Comparison of ENCODE assay signal across 22 cellular contexts in the genomic region with DNA sequence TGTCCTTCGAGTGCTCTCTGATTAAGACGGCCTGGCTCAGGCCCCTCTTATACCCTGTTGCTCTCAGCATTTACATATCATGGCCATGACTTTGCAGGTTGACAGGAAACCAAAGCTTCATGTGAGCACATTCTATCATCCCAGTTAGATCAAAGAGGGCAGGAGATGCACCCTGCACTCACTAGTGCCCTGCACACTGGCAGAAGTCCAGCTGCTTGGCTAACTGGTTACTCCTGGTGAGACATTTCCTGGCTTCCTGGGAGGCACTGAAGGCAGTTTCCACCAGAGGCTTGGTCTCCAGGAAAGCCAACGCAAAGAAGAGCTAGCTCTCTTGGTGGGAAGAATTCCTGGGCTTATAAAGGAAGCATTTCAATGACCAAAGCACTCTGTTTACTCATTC.
DNase-seq lines count a peak whose midpoint lies in the region; ATAC-seq and TF ChIP-seq lines count a peak whose summit lies in the region.
"Had no signal": no experiment of that assay in that cellular context is flagged by ENCODE, and none has a peak within 500 bp of the region (broad histone marks: within the 10 kb centered on the region; RNA-seq: fewer than 3 reads in every experiment).

No MANE protein-coding gene starts in this region.

- DNase-seq in EL, result peak; percentile 13
- DNase-seq in MG63, result peak; percentile 83
- no peak for DNase-seq in central memory CD8-positive, alpha-beta T cell (ENCODE audit: low spot score in 2 of 2)
- DNase-seq in mesenchymal stem cell, result no peak
- DNase-seq in SW 1271 (lab: John Stamatoyannopoulos, UW), result no peak
- DNase-seq in posterior cingulate gyrus, result no peak
- DNase-seq in spleen, result no peak
- DNase-seq: activated CD4-positive, alpha-beta T cell treated with anti-CD3 and anti-CD28 coated beads for 4 hours; activated CD8-positive, alpha-beta memory T cell treated with anti-CD3 and anti-CD28 coated beads, Interleukin-2, amount 50 U/mL, for 4 hours; activated effector memory CD4-positive, alpha-beta T cell treated with Interleukin-2 at 50 U/mL for 16 hours; CD4-positive, alpha-beta T cell; effector memory CD8-positive, alpha-beta T cell; NCI-H1694; NCI-H446 treated with DMSO at 0.1 percent for 48 hours; NK-92 treated with Interleukin-12 subunit alpha and Interleukin-12 subunit beta, amount 100 ng/mL, for 24 hours; sigmoid colon; stimulated activated naive CD4-positive, alpha-beta T cell treated with Interleukin-2 at 50 U/mL for 16 hours; T1000; tibial artery had no signal

- H3K9me3 Mint-ChIP-seq in central memory CD8-positive, alpha-beta T cell, result no peaks in the 10 kb centered on the region
- H3K9me3 Mint-ChIP-seq: CD4-positive, alpha-beta T cell; effector memory CD8-positive, alpha-beta T cell had no signal

- H3K36me3 ChIP-seq in MG63 (no peaks in the 10 kb centered on the region), mesenchymal stem cell (ENCODE audit: control insufficient read depth in 1 of 2, insufficient read depth in 2 of 2, low read depth in 1 of 2, low read length in 2 of 2) (no peaks in the 10 kb centered on the region), spleen (no peaks in the 10 kb centered on the region)
- H3K36me3 ChIP-seq: sigmoid colon, tibial artery had no signal

- no peak overlapping the region for H2AFZ ChIP-seq in mesenchymal stem cell (ENCODE audit: low read depth, low read length)

- peak overlapping the region; percentile 26 for H3K27ac Mint-ChIP-seq in central memory CD8-positive, alpha-beta T cell (ENCODE audit: low read depth)
- H3K27ac Mint-ChIP-seq: CD4-positive, alpha-beta T cell; effector memory CD8-positive, alpha-beta T cell had no signal

- H3K27ac ChIP-seq in mesenchymal stem cell (ENCODE audit: low read length, poor library complexity, severe bottlenecking), result no peak overlapping the region
- H3K27ac ChIP-seq in spleen, result no peak overlapping the region
- H3K27ac ChIP-seq: RWPE1, sigmoid colon, tibial artery had no signal

- no peak overlapping the region for H3K4ac ChIP-seq in mesenchymal stem cell (ENCODE audit: low read depth in 1 of 2, low read length in 2 of 2)

- H2BK5ac ChIP-seq in mesenchymal stem cell (ENCODE audit: low read depth, low read length, poor library complexity, severe bottlenecking), result no peak overlapping the region

- no peak for TF ChIP-seq POLR2A in spleen (IDR thresholded peaks at IDR 0.05)

- H3K4me3 Mint-ChIP-seq in central memory CD8-positive, alpha-beta T cell, result no peak overlapping the region
- H3K4me3 Mint-ChIP-seq: CD4-positive, alpha-beta T cell; effector memory CD8-positive, alpha-beta T cell had no signal

- intact Hi-C loops in posterior cingulate gyrus (cut with DNase I), result no loop called here
- intact Hi-C loops in spleen (cut with DNase I; ENCODE audit: low total_unique reads), result no loop called here

- no peak overlapping the region for H3K23ac ChIP-seq in mesenchymal stem cell (ENCODE audit: low read length in 2 of 2)

- H2BK15ac ChIP-seq in mesenchymal stem cell (ENCODE audit: low read depth, poor library complexity, severe bottlenecking), result peak overlapping the region; percentile 56

- H3K79me1 ChIP-seq in mesenchymal stem cell (replicated peaks; ENCODE audit: low read length, poor library complexity, severe bottlenecking), result no peaks in the 10 kb centered on the region

- H2AK5ac ChIP-seq in mesenchymal stem cell (ENCODE audit: low read length, severe bottlenecking), result no peak overlapping the region

- H3K27me3 ChIP-seq in MG63 (no peaks in the 10 kb centered on the region), mesenchymal stem cell (ENCODE audit: control insufficient read depth in 1 of 2, insufficient read depth in 1 of 2, low read length in 2 of 2) (peaks cover 0 to 4% of the 10 kb centered on the region in 2 experiments), spleen (replicated peaks in 1 of 7) (peaks cover 0 to 81% (median 10%) of the 10 kb centered on the region in 7 donors)
- H3K27me3 ChIP-seq: sigmoid colon had no signal

- no peaks in the 10 kb centered on the region for H3K4me1 Mint-ChIP-seq in central memory CD8-positive, alpha-beta T cell

- peaks cover 5% of the 10 kb centered on the region for H3K27me3 Mint-ChIP-seq in central memory CD8-positive, alpha-beta T cell

- H4K8ac ChIP-seq in mesenchymal stem cell (ENCODE audit: low read length), result no peak overlapping the region

- H3K36me3 Mint-ChIP-seq in central memory CD8-positive, alpha-beta T cell (ENCODE audit: insufficient read depth), result no peaks in the 10 kb centered on the region

- H3K4me1 ChIP-seq in mesenchymal stem cell (ENCODE audit: control insufficient read depth, insufficient read depth, low read depth, low read length) (peaks cover 15% of the 10 kb centered on the region), spleen (no peaks in the 10 kb centered on the region)
- H3K4me1 ChIP-seq: tibial artery had no signal

- 90% methylated on average over 2 of the region's 3 CpGs for WGBS in mesenchymal stem cell
- WGBS in spleen, 5 donors, result 36 to 62% (median 43%) methylated on average over 3 of the region's 3 CpGs

- no peak overlapping the region for H2BK12ac ChIP-seq in mesenchymal stem cell (ENCODE audit: low read length in 2 of 2)

- no peak overlapping the region for H3K4me2 ChIP-seq in mesenchymal stem cell (ENCODE audit: low read length, poor library complexity, severe bottlenecking)

- H3K18ac ChIP-seq in mesenchymal stem cell (ENCODE audit: low read depth in 1 of 2, low read length in 2 of 2), result no peak overlapping the region

- no peak overlapping the region for H4K91ac ChIP-seq in mesenchymal stem cell (ENCODE audit: low read length)

- H2BK120ac ChIP-seq in mesenchymal stem cell (ENCODE audit: low read depth, low read length), result no peak overlapping the region

- ATAC-seq in central memory CD8-positive, alpha-beta T cell (replicated peaks; ENCODE audit: extremely low read depth, poor library complexity, severe bottlenecking), result no peak
- ATAC-seq in HG03280 (IDR thresholded peaks at IDR 0.05; ENCODE audit: unreplicated experiment), result no peak
- ATAC-seq: effector memory CD8-positive, alpha-beta T cell had no signal

- H3K4me3 ChIP-seq in MG63 (no peak overlapping the region), mesenchymal stem cell (ENCODE audit: insufficient read depth in 1 of 2, low read depth in 1 of 2, low read length in 2 of 2) (no peak overlapping the region), spleen (no peak overlapping the region)
- H3K4me3 ChIP-seq: lung, sigmoid colon, tibial artery had no signal

- H3K9ac ChIP-seq in mesenchymal stem cell (ENCODE audit: low read length), result no peak overlapping the region

- no peak for TF ChIP-seq CTCF in spleen (IDR thresholded peaks at IDR 0.05 in 8 of 11, conservative IDR thresholded peaks at IDR 0.05 in 3 of 11)

- H3K9me3 ChIP-seq in MG63 (no peaks in the 10 kb centered on the region), mesenchymal stem cell (ENCODE audit: control insufficient read depth, low read length) (no peaks in the 10 kb centered on the region), spleen (no peaks in the 10 kb centered on the region)
- H3K9me3 ChIP-seq: sigmoid colon, tibial artery had no signal

- no peak overlapping the region for H3K14ac ChIP-seq in mesenchymal stem cell (ENCODE audit: low read length in 2 of 2)

Comparison
In these comparisons a context has a peak if more than half of its experiments do, and no peak if none do; other contexts are left out.
1. DNase-seq: peak in EL (single experiment) and MG63 (single experiment); none in central memory CD8-positive, alpha-beta T cell (0 of 2), mesenchymal stem cell (single experiment), SW 1271 (0 of 2), posterior cingulate gyrus (0 of 10) and spleen (single experiment).